In genomic region chrX:53421125-53421524, GRCh38 we compare ENCODE assay signal across 8 cellular contexts. TPM values are rescaled to one million over a fixed set of nuclear protein-coding genes. Genes with fewer than 3 reads are reported as not detected.
DNase-seq lines count a peak whose midpoint lies in the region; ATAC-seq, FAIRE-seq and TF ChIP-seq lines count a peak whose summit lies in the region.

No MANE protein-coding gene starts in this region.

- no peaks in the 10 kb centered on the region for H3K27me3 Mint-ChIP-seq in activated T-cell treated with anti-CD3 and anti-CD28 coated beads, Interleukin-2, amount 50 U/mL, for 4 hours (ENCODE audit: low read depth)
- H3K27me3 Mint-ChIP-seq in activated CD4-positive, alpha-beta memory T cell treated with anti-CD3 and anti-CD28 coated beads, Interleukin-2, amount 10 ng/mL, durations not matched to agents 7 days and 5 days, result no peaks in the 10 kb centered on the region

- no peak for ATAC-seq in activated T-cell treated with anti-CD3 and anti-CD28 coated beads, Interleukin-2, amount 50 U/mL, for 4 hours
- no peak for ATAC-seq in HG02870 (IDR thresholded peaks at IDR 0.05; ENCODE audit: unreplicated experiment)

- H3K4me1 ChIP-seq in iPS-15b (ENCODE audit: control insufficient read depth, insufficient read depth, low read length) (peaks cover 7% of the 10 kb centered on the region), stomach smooth muscle (ENCODE audit: control insufficient read depth, insufficient read depth, low read length) (peaks cover 21% of the 10 kb centered on the region)

- no peak overlapping the region for H3K27ac ChIP-seq in stomach smooth muscle (ENCODE audit: low read length)

- H3K4me3 Mint-ChIP-seq in activated T-cell treated with anti-CD3 and anti-CD28 coated beads, Interleukin-2, amount 50 U/mL, for 4 hours, result peak overlapping the region; percentile 96
- peak overlapping the region; percentile 93 for H3K4me3 Mint-ChIP-seq in activated CD4-positive, alpha-beta memory T cell treated with anti-CD3 and anti-CD28 coated beads, Interleukin-2, amount 10 ng/mL, durations not matched to agents 7 days and 5 days

- H3K4me3 ChIP-seq in iPS-15b (ENCODE audit: low read depth, low read length) (peak overlapping the region; percentile 80), stomach smooth muscle (ENCODE audit: low read length in 2 of 2) (peak overlapping the region; percentile 83 to 84)

- H3K27ac Mint-ChIP-seq in activated CD4-positive, alpha-beta memory T cell treated with anti-CD3 and anti-CD28 coated beads, Interleukin-2, amount 10 ng/mL, durations not matched to agents 7 days and 5 days, result peak overlapping the region; percentile 93

- TF ChIP-seq CTCF in D721Med (IDR thresholded peaks at IDR 0.05; ENCODE audit: insufficient read depth, missing control alignments), result no peak

- H3K27me3 ChIP-seq in iPS-15b (ENCODE audit: control insufficient read depth, insufficient read depth, low read length), result no peaks in the 10 kb centered on the region
- H3K27me3 ChIP-seq in stomach smooth muscle (ENCODE audit: control insufficient read depth in 1 of 2, insufficient read depth in 2 of 2, low read length in 2 of 2), result no peaks in the 10 kb centered on the region

- CTCF ChIA-PET in activated CD4-positive, alpha-beta memory T cell treated with anti-CD3 and anti-CD28 coated beads, Interleukin-2, amount 10 ng/mL, durations not matched to agents 7 days and 5 days (lab: Charles Lee), result interaction anchor here (5.1 kb wide), 1 partner anchor 25 kb away, joined by 29 read pairs; no protein-coding TSS in a partner anchor

- peaks cover 26% of the 10 kb centered on the region for H3K4me1 Mint-ChIP-seq in activated T-cell treated with anti-CD3 and anti-CD28 coated beads, Interleukin-2, amount 50 U/mL, for 4 hours (ENCODE audit: low read depth)
- H3K4me1 Mint-ChIP-seq in activated CD4-positive, alpha-beta memory T cell treated with anti-CD3 and anti-CD28 coated beads, Interleukin-2, amount 10 ng/mL, durations not matched to agents 7 days and 5 days, result peaks cover 34% of the 10 kb centered on the region

- H3K36me3 ChIP-seq in iPS-15b (ENCODE audit: control insufficient read depth, insufficient read depth, low read length) (peaks cover 3% of the 10 kb centered on the region), stomach smooth muscle (ENCODE audit: control insufficient read depth in 2 of 2, insufficient read depth in 2 of 2, low read length in 2 of 2) (no peaks in the 10 kb centered on the region)

- H3K9me3 ChIP-seq in iPS-15b (ENCODE audit: control insufficient read depth, insufficient read depth, low read length), result no peaks in the 10 kb centered on the region
- no peaks in the 10 kb centered on the region for H3K9me3 ChIP-seq in stomach smooth muscle (ENCODE audit: control insufficient read depth in 2 of 2, low read length in 2 of 2)

- H3K36me3 Mint-ChIP-seq in activated T-cell treated with anti-CD3 and anti-CD28 coated beads, Interleukin-2, amount 50 U/mL, for 4 hours (ENCODE audit: insufficient read depth), result peaks cover 2% of the 10 kb centered on the region
- H3K36me3 Mint-ChIP-seq in activated CD4-positive, alpha-beta memory T cell treated with anti-CD3 and anti-CD28 coated beads, Interleukin-2, amount 10 ng/mL, durations not matched to agents 7 days and 5 days (ENCODE audit: low read depth), result peaks cover 21% of the 10 kb centered on the region

- POLR2A ChIA-PET in activated CD4-positive, alpha-beta memory T cell treated with anti-CD3 and anti-CD28 coated beads, Interleukin-2, amount 10 ng/mL, durations not matched to agents 7 days and 5 days (lab: Charles Lee), result interaction anchor here (1.0 to 2.5 kb wide), 5 partner anchors 9 to 265 kb away, joined by 3 to 20 read pairs (median 9); partner anchors contain the start of gene HUWE1

- H3K9ac ChIP-seq in iPS-15b (ENCODE audit: low read depth, low read length), result peak overlapping the region; percentile 94
- peak overlapping the region; percentile 92 to 96 for H3K9ac ChIP-seq in stomach smooth muscle (ENCODE audit: low read length in 2 of 2)

- H3K9me3 Mint-ChIP-seq in activated T-cell treated with anti-CD3 and anti-CD28 coated beads, Interleukin-2, amount 50 U/mL, for 4 hours, result no peaks in the 10 kb centered on the region
- no peaks in the 10 kb centered on the region for H3K9me3 Mint-ChIP-seq in activated CD4-positive, alpha-beta memory T cell treated with anti-CD3 and anti-CD28 coated beads, Interleukin-2, amount 10 ng/mL, durations not matched to agents 7 days and 5 days

- DNase-seq in activated T-cell treated with anti-CD3 and anti-CD28 coated beads, Interleukin-2, amount 50 U/mL, for 4 hours, result no peak
- DNase-seq in activated T-cell treated with anti-CD3 and anti-CD28 coated beads, Interleukin-2, amount 50 U/mL, for 48 hours, result no peak
- no peak for DNase-seq in activated CD4-positive, alpha-beta memory T cell treated with anti-CD3 and anti-CD28 coated beads, Interleukin-2, amount 10 ng/mL, durations not matched to agents 7 days and 5 days
- no peak for DNase-seq in D721Med (ENCODE audit: insufficient read length, low spot score)
- no peak for DNase-seq in RCC 7860 (ENCODE audit: low spot score)

- no peak for FAIRE-seq in D721Med (lab: Jason Lieb, UNC)
- no peak for FAIRE-seq in RCC 7860 (lab: Jason Lieb, UNC)

RNA-seq across cellular contexts. Expression of gene SMC1A, which starts 1.3 kb away (rescaled TPM):
- 100 to 1,000 TPM in 2 of 3 donors, 10 to 100 TPM in 1; 93.9 to 125 (median 109) TPM for total RNA-seq in activated T-cell treated with anti-CD3 and anti-CD28 coated beads, Interleukin-2, amount 50 U/mL, for 4 hours
- total RNA-seq in activated CD4-positive, alpha-beta memory T cell treated with anti-CD3 and anti-CD28 coated beads, Interleukin-2, amount 10 ng/mL, durations not matched to agents 7 days and 5 days, result 100 to 1,000 TPM; 130 to 132 TPM

RNA-seq across cellular contexts. Expression of gene RIBC1, which starts 1.5 kb away (rescaled TPM):
- total RNA-seq in activated T-cell treated with anti-CD3 and anti-CD28 coated beads, Interleukin-2, amount 50 U/mL, for 4 hours, result 1 to 10 TPM in 2 of 3 donors, under 1 TPM in 1; 0.43 to 1.5 (median 1.0) TPM
- 1 to 10 TPM; 1.1 to 1.3 TPM for total RNA-seq in activated CD4-positive, alpha-beta memory T cell treated with anti-CD3 and anti-CD28 coated beads, Interleukin-2, amount 10 ng/mL, durations not matched to agents 7 days and 5 days

RNA-seq across cellular contexts. Expression of gene HSD17B10, which starts 13.0 kb away (rescaled TPM):
- 100 to 1,000 TPM; 188 to 205 (median 188) TPM for total RNA-seq in activated T-cell treated with anti-CD3 and anti-CD28 coated beads, Interleukin-2, amount 50 U/mL, for 4 hours
- total RNA-seq in activated CD4-positive, alpha-beta memory T cell treated with anti-CD3 and anti-CD28 coated beads, Interleukin-2, amount 10 ng/mL, durations not matched to agents 7 days and 5 days, result 10 to 100 TPM; 73.2 to 74.0 TPM
